1 cellular context compared by ENCODE assay signal in the genomic region with DNA sequence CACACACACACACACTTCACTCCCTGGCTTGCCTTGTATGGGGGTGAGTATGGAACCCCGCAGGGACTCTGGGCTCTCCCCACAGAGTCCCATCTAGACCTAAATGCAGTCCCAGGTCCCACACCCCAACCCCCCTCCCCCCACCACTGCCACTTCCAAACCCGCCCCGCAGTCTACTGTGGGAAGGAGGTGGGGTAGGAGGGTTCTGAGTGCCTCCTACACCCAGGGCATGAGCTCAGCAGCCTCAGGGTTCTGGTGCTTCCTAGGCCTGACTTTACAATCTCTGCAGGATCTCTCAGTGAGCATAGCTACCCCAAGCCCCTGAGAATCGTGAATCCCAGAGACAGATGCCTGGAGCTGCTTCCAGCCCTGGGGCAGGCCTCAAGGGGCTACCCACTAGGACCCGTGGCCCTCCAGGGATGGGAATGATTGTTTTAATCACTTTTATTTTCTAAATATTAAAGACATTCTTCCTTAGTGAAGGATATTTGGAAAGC.
TF ChIP-seq lines count a peak whose summit lies in the region.

No MANE protein-coding gene starts in this region.

TF ChIP-seq in IMR-90, 13 proteins besides CTCF, POLR2A, EP300 and RAD21:
- TF ChIP-seq SMC3 (IDR thresholded peaks at IDR 0.05; ENCODE audit: low read depth, low read length), result no peak
- no peak for TF ChIP-seq NFE2L2 (IDR thresholded peaks at IDR 0.05; ENCODE audit: low read depth, low read length)
- TF ChIP-seq FOS (IDR thresholded peaks at IDR 0.05; ENCODE audit: low read depth, low read length), result no peak
- TF ChIP-seq, protein P1, sequence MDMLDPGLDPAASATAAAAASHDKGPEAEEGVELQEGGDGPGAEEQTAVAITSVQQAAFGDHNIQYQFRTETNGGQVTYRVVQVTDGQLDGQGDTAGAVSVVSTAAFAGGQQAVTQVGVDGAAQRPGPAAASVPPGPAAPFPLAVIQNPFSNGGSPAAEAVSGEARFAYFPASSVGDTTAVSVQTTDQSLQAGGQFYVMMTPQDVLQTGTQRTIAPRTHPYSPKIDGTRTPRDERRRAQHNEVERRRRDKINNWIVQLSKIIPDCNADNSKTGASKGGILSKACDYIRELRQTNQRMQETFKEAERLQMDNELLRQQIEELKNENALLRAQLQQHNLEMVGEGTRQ (IDR thresholded peaks at IDR 0.05; ENCODE audit: low read depth, low read length), result no peak
- no peak for TF ChIP-seq BHLHE40 (IDR thresholded peaks at IDR 0.05; ENCODE audit: low read depth, low read length)
- TF ChIP-seq MAFK (IDR thresholded peaks at IDR 0.05; ENCODE audit: low read depth, low read length), result no peak
- TF ChIP-seq MXI1 (IDR thresholded peaks at IDR 0.05; ENCODE audit: borderline replicate concordance, low read depth, low read length), result no peak
- TF ChIP-seq MAZ (IDR thresholded peaks at IDR 0.05; ENCODE audit: borderline replicate concordance, low read depth, low read length), result no peak
- no peak for TF ChIP-seq RFX5 (IDR thresholded peaks at IDR 0.05; ENCODE audit: low read depth, low read length)
- TF ChIP-seq CEBPB (IDR thresholded peaks at IDR 0.05; ENCODE audit: low read depth, low read length), result no peak
- TF ChIP-seq RCOR1 (IDR thresholded peaks at IDR 0.05; ENCODE audit: insufficient replicate concordance, low read length), result no peak
